7 cellular contexts compared by ENCODE assay signal in genomic region chr5:102807878-102808502, GRCh38. TPM values are rescaled to one million over a fixed set of nuclear protein-coding genes. Genes with fewer than 3 reads are reported as not detected.
DNase-seq lines count a peak whose midpoint lies in the region; ATAC-seq and TF ChIP-seq lines count a peak whose summit lies in the region.

No MANE protein-coding gene starts in this region.

- TF ChIP-seq CTCF in H9 (conservative IDR thresholded peaks at IDR 0.05) (no peak), brain microvascular endothelial cell (IDR thresholded peaks at IDR 0.05; ENCODE audit: low read depth, low read length, missing control alignments) (no peak), osteoblast (IDR thresholded peaks at IDR 0.05; ENCODE audit: extremely low read depth, low read depth, low read length) (no peak)

- H4K5ac ChIP-seq in H9 (ENCODE audit: insufficient read length, low read depth, low read length): no peak overlapping the region

- no peak overlapping the region for H2BK15ac ChIP-seq in H9 (ENCODE audit: low read depth, low read length)

- no peak overlapping the region for H3K4me2 ChIP-seq in H9 (ENCODE audit: insufficient read depth, insufficient read length, low read length)
- H3K4me2 ChIP-seq in osteoblast (ENCODE audit: insufficient read depth, low read length): no peak overlapping the region

- H3K79me2 ChIP-seq in H9 (ENCODE audit: insufficient read depth, low read length): no peaks in the 10 kb centered on the region
- peaks cover 2% of the 10 kb centered on the region for H3K79me2 ChIP-seq in osteoblast (ENCODE audit: insufficient read depth, low read length)

- no peak overlapping the region for H3K4me3 Mint-ChIP-seq in H9
- no peak overlapping the region for H3K4me3 Mint-ChIP-seq in stimulated activated memory B cell treated with anti-CD40 and anti-IgM and Interleukin-4, amounts not matched to agents 10 μg/mL and 1 μg/mL and 100 μg/mL, for 72 hours

- in situ Hi-C loops in brain microvascular endothelial cell (cut with HindIII; ENCODE audit: low pct_ligation_motif_present, low sequenced_read_pairs): no loop called here

- H3K56ac ChIP-seq in H9 (ENCODE audit: insufficient read length, low read depth, low read length): no peak overlapping the region

- H3K27ac Mint-ChIP-seq in H9: peak overlapping the region in 2 of 3 experiments; percentile 14 to 55; a peak in 3 of 7 replicates
- no peak overlapping the region for H3K27ac Mint-ChIP-seq in stimulated activated memory B cell treated with anti-CD40 and anti-IgM and Interleukin-4, amounts not matched to agents 10 μg/mL and 1 μg/mL and 100 μg/mL, for 72 hours

- H3K4me3 ChIP-seq in brain microvascular endothelial cell (ENCODE audit: low read depth, low read length) (no peak overlapping the region), osteoblast (ENCODE audit: insufficient read depth, low read length) (no peak overlapping the region)

- H3K4me1 Mint-ChIP-seq in H9: peaks cover 28 to 44% of the 10 kb centered on the region in 2 experiments
- peaks cover 2% of the 10 kb centered on the region for H3K4me1 Mint-ChIP-seq in stimulated activated memory B cell treated with anti-CD40 and anti-IgM and Interleukin-4, amounts not matched to agents 10 μg/mL and 1 μg/mL and 100 μg/mL, for 72 hours

- no peak overlapping the region for H4K91ac ChIP-seq in H9 (ENCODE audit: insufficient read length, low read depth, low read length)

- no peak overlapping the region for H4K8ac ChIP-seq in H9 (replicated peaks; ENCODE audit: insufficient read length, low read depth, low read length)

- H3K27me3 Mint-ChIP-seq in H9 (ENCODE audit: low read depth): no peaks in the 10 kb centered on the region
- H3K27me3 Mint-ChIP-seq in stimulated activated memory B cell treated with anti-CD40 and anti-IgM and Interleukin-4, amounts not matched to agents 10 μg/mL and 1 μg/mL and 100 μg/mL, for 72 hours: no peaks in the 10 kb centered on the region

- no peak overlapping the region for H2BK20ac ChIP-seq in H9 (ENCODE audit: low read depth, low read length, poor library complexity, severe bottlenecking)

- no peak overlapping the region for H3T11ph ChIP-seq in H9 (ENCODE audit: low read length)

- H3K4me1 ChIP-seq in H9 (ENCODE audit: insufficient read depth, low read length) (no peaks in the 10 kb centered on the region; the same call in 1 of the 2 replicates), osteoblast (ENCODE audit: insufficient read depth, low read length) (peaks cover 11% of the 10 kb centered on the region)

- H3K23me2 ChIP-seq in H9 (ENCODE audit: insufficient read length, low read depth, low read length, poor library complexity, severe bottlenecking): no peaks in the 10 kb centered on the region

- no CpG with 5 or more reads among the region's 7 CpGs for WGBS in H9 (ENCODE audit: extremely low coverage, insufficient read length, low lambda C conversion rate)

- no peaks in the 10 kb centered on the region for H3K9me3 ChIP-seq in H9 (ENCODE audit: control insufficient read depth, low read depth, low read length)
- H3K9me3 ChIP-seq in osteoblast (ENCODE audit: low read depth, low read length): no peaks in the 10 kb centered on the region

- no peaks in the 10 kb centered on the region for H3K36me3 ChIP-seq in brain microvascular endothelial cell (replicated peaks)
- H3K36me3 ChIP-seq in osteoblast (ENCODE audit: insufficient read depth, low read length): no peaks in the 10 kb centered on the region

- H2BK120ac ChIP-seq in H9 (ENCODE audit: low read depth, low read length, poor library complexity, severe bottlenecking): no peak overlapping the region

- no peak overlapping the region for H3K9ac ChIP-seq in H9 (ENCODE audit: extremely low read depth, insufficient read length, low read length)

- no peak for ATAC-seq in stimulated activated memory B cell treated with anti-CD40 and anti-IgM and Interleukin-4, amounts not matched to agents 10 μg/mL and 1 μg/mL and 100 μg/mL, for 72 hours
- ATAC-seq in GM19324 (IDR thresholded peaks at IDR 0.05; ENCODE audit: low FRiP score, unreplicated experiment): no peak
- no peak for ATAC-seq in GM21717 (IDR thresholded peaks at IDR 0.05; ENCODE audit: unreplicated experiment)

- no peak overlapping the region for H2BK12ac ChIP-seq in H9 (ENCODE audit: insufficient read length, low read depth, low read length)

- no peaks in the 10 kb centered on the region; a peak in 1 of 7 replicates for H3K36me3 Mint-ChIP-seq in H9 (ENCODE audit: insufficient read depth in 1 of 3, low read depth in 3 of 3)
- H3K36me3 Mint-ChIP-seq in stimulated activated memory B cell treated with anti-CD40 and anti-IgM and Interleukin-4, amounts not matched to agents 10 μg/mL and 1 μg/mL and 100 μg/mL, for 72 hours: no peaks in the 10 kb centered on the region

- H3K27ac ChIP-seq in H9 (ENCODE audit: insufficient read length, low read depth, low read length) (no peak overlapping the region), brain microvascular endothelial cell (no peak overlapping the region), osteoblast (ENCODE audit: low read depth, low read length) (no peak overlapping the region)

- H2AK5ac ChIP-seq in H9 (ENCODE audit: insufficient read length, low read length): no peak overlapping the region

- no peak overlapping the region for H3K4ac ChIP-seq in H9 (ENCODE audit: low read depth, low read length)

- no peaks in the 10 kb centered on the region for H3K9me3 Mint-ChIP-seq in H9
- no peaks in the 10 kb centered on the region for H3K9me3 Mint-ChIP-seq in stimulated activated memory B cell treated with anti-CD40 and anti-IgM and Interleukin-4, amounts not matched to agents 10 μg/mL and 1 μg/mL and 100 μg/mL, for 72 hours

- no peak overlapping the region for H2BK5ac ChIP-seq in H9 (ENCODE audit: insufficient read length, low read length)

- no peak overlapping the region for H3K18ac ChIP-seq in H9 (ENCODE audit: insufficient read length, low read depth, low read length)

- H3K23ac ChIP-seq in H9 (ENCODE audit: insufficient read length, low read depth, low read length): no peak overlapping the region

- H4K20me1 ChIP-seq in H9 (ENCODE audit: control insufficient read depth, insufficient read depth, insufficient read length): no peaks in the 10 kb centered on the region
- no peaks in the 10 kb centered on the region for H4K20me1 ChIP-seq in osteoblast (ENCODE audit: insufficient read depth, low read length)

- H3K27me3 ChIP-seq in H9 (ENCODE audit: insufficient read depth, low read length) (no peaks in the 10 kb centered on the region), brain microvascular endothelial cell (replicated peaks) (no peaks in the 10 kb centered on the region), osteoblast (ENCODE audit: insufficient read depth, low read length) (no peaks in the 10 kb centered on the region)

- H3K14ac ChIP-seq in H9 (ENCODE audit: insufficient read depth, low read length): no peak overlapping the region

- H3K79me1 ChIP-seq in H9 (ENCODE audit: insufficient read depth, low read depth, low read length, poor library complexity, severe bottlenecking): no peaks in the 10 kb centered on the region

- H2AFZ ChIP-seq in H9 (ENCODE audit: low read length) (no peak overlapping the region), osteoblast (ENCODE audit: low read length) (no peak overlapping the region)

- peak; percentile 45 for DNase-seq in H9
- DNase-seq in NCI-H2081 treated with DMSO at 0.1 percent for 48 hours (lab: John Stamatoyannopoulos, UW): peak; percentile 89
- DNase-seq in brain microvascular endothelial cell: peak; percentile 58
- peak; percentile 29 for DNase-seq in osteoblast (ENCODE audit: insufficient read length, low spot score, missing footprints)

RNA-seq across cellular contexts. Expression of gene PAM, which starts 52.9 kb away (rescaled TPM):
- total RNA-seq in H9 (2021): 31.5 and 34.9 TPM in 2 replicates
- 248 and 254 TPM in 2 replicates for total RNA-seq in osteoblast

Comparison
In these comparisons a context has a peak if more than half of its experiments do, and no peak if none do; other contexts are left out.
1. DNase-seq: peak in every context shown above with its lines; median percentile 89 in NCI-H2081 treated with DMSO at 0.1 percent for 48 hours; 58 in brain microvascular endothelial cell; 45 in H9; 29 in osteoblast.